In genomic region chr11:2769409-2769778, GRCh38 we compare ENCODE assay signal across 1 cellular context.
TF ChIP-seq lines count a peak whose summit lies in the region.

No MANE protein-coding gene starts in this region.

TF ChIP-seq in IMR-90, 13 proteins besides CTCF, POLR2A, EP300 and RAD21:
- TF ChIP-seq MAZ (IDR thresholded peaks at IDR 0.05; ENCODE audit: borderline replicate concordance, low read depth, low read length), result no peak
- TF ChIP-seq USF2 (IDR thresholded peaks at IDR 0.05; ENCODE audit: low read depth, low read length), result no peak
- no peak for TF ChIP-seq SMC3 (IDR thresholded peaks at IDR 0.05; ENCODE audit: low read depth, low read length)
- no peak for TF ChIP-seq MAFK (IDR thresholded peaks at IDR 0.05; ENCODE audit: low read depth, low read length)
- no peak for TF ChIP-seq MXI1 (IDR thresholded peaks at IDR 0.05; ENCODE audit: borderline replicate concordance, low read depth, low read length)
- no peak for TF ChIP-seq NFE2L2 (IDR thresholded peaks at IDR 0.05; ENCODE audit: low read depth, low read length)
- TF ChIP-seq CHD1 (IDR thresholded peaks at IDR 0.05; ENCODE audit: low read depth, low read length), result no peak
- TF ChIP-seq RCOR1 (IDR thresholded peaks at IDR 0.05; ENCODE audit: insufficient replicate concordance, low read length), result no peak
- TF ChIP-seq BHLHE40 (IDR thresholded peaks at IDR 0.05; ENCODE audit: low read depth, low read length), result no peak
- no peak for TF ChIP-seq RFX5 (IDR thresholded peaks at IDR 0.05; ENCODE audit: low read depth, low read length)
